In the genomic region with DNA sequence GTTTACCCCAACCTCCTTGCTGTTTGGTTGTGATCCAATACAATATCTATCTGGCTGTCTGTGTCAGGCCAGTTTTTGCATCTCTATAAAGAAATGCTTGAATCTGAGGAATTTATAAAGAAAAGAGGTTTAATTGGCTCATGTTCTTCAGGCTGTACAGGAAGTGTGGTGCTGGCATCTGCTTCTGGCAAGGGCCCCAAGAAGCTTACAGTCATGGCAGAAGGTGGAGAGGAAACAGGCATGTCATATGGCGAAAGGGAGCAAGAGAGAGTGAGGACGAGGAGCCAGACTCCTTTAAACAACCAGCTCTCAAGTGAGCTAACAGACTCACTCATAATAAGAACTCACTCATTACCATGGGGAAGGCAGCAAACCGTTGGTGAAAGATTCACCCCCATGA, we compare ENCODE assay signal across 21 cellular contexts.
"Had no signal": no experiment of that assay in that cellular context is flagged by ENCODE, and none has a peak within 500 bp of the region (broad histone marks: within the 10 kb centered on the region; RNA-seq: fewer than 3 reads in every experiment).

No MANE protein-coding gene starts in this region.

- H3K4me3 Mint-ChIP-seq: activated CD4-positive, alpha-beta T cell treated with anti-CD3 and anti-CD28 coated beads, Interleukin-2, amount 10 ng/mL, durations not matched to agents 24 days and 14 days; activated CD8-positive, alpha-beta T cell treated with anti-CD3 and anti-CD28 coated beads for 36 hours; activated T-cell treated with anti-CD3 and anti-CD28 coated beads, Interleukin-2, amount 50 U/mL, for 4 hours; memory B cell; naive thymus-derived CD4-positive, alpha-beta T cell; stimulated activated naive CD8-positive, alpha-beta T cell treated with anti-CD3 and anti-CD28 coated beads, Interleukin-15, amount 100 ng/mL, for 72 hours; T-helper 2 cell treated with Interferon-gamma antibody and Interleukin-4, amounts not matched to agents 5 μg/mL and 100 μg/mL, for 36 hours had no signal

- H3K4me3 ChIP-seq: gastrocnemius medialis, ovary, right lobe of liver, suprapubic skin had no signal

- H3K9me3 ChIP-seq: gastrocnemius medialis, ovary, right lobe of liver, suprapubic skin had no signal

- DNase-seq: activated CD4-positive, alpha-beta T cell treated with anti-CD3 and anti-CD28 coated beads, Interleukin-2, amount 10 ng/mL, durations not matched to agents 24 days and 14 days; activated CD4-positive, CD25-positive, alpha-beta regulatory T cell; activated CD8-positive, alpha-beta T cell treated with anti-CD3 and anti-CD28 coated beads for 36 hours; activated naive CD4-positive, alpha-beta T cell treated with anti-CD3 and anti-CD28 coated beads, Interleukin-2, amount 50 U/mL, for 16 hours; activated T-cell treated with anti-CD3 and anti-CD28 coated beads, Interleukin-2, amount 50 U/mL, for 4 hours; aorta; dermis blood vessel endothelial cell; effector memory CD4-positive, alpha-beta T cell; gastrocnemius medialis; head of caudate nucleus; naive thymus-derived CD4-positive, alpha-beta T cell; ovary; small intestine; stimulated activated CD4-positive, alpha-beta T cell treated with anti-CD3 and anti-CD28 coated beads, Interleukin-4, amount 100 ng/mL, for 1 hour; stimulated activated naive CD8-positive, alpha-beta T cell treated with anti-CD3 and anti-CD28 coated beads, Interleukin-15, amount 100 ng/mL, for 72 hours; trophoblast cell had no signal

- FAIRE-seq: endothelial cell of umbilical vein, small intestine had no signal

- H3K27ac ChIP-seq: gastrocnemius medialis, right lobe of liver, suprapubic skin had no signal

- H3K27me3 ChIP-seq: ovary, right lobe of liver, suprapubic skin had no signal

- H3K36me3 ChIP-seq: gastrocnemius medialis, ovary, right lobe of liver, suprapubic skin had no signal

- H3K4me1 ChIP-seq: gastrocnemius medialis, right lobe of liver had no signal

- H3K27ac Mint-ChIP-seq: activated CD4-positive, alpha-beta T cell treated with anti-CD3 and anti-CD28 coated beads, Interleukin-2, amount 10 ng/mL, durations not matched to agents 24 days and 14 days; activated CD8-positive, alpha-beta T cell treated with anti-CD3 and anti-CD28 coated beads for 36 hours; memory B cell; naive thymus-derived CD4-positive, alpha-beta T cell; stimulated activated naive CD8-positive, alpha-beta T cell treated with anti-CD3 and anti-CD28 coated beads, Interleukin-15, amount 100 ng/mL, for 72 hours; T-helper 2 cell treated with Interferon-gamma antibody and Interleukin-4, amounts not matched to agents 5 μg/mL and 100 μg/mL, for 36 hours had no signal
